Comparison of ENCODE assay signal across 10 cellular contexts in genomic region chr6:114989279-114989964, GRCh38.
DNase-seq lines count a peak whose midpoint lies in the region; ATAC-seq and TF ChIP-seq lines count a peak whose summit lies in the region.
"Had no signal": no experiment of that assay in that cellular context is flagged by ENCODE, and none has a peak within 500 bp of the region (broad histone marks: within the 10 kb centered on the region; RNA-seq: fewer than 3 reads in every experiment).

No MANE protein-coding gene starts in this region.

- H3K4me1 ChIP-seq in BLaER1 (peaks cover 20% of the 10 kb centered on the region), MM.1S (ENCODE audit: low read length) (no peaks in the 10 kb centered on the region)

- H3F3A ChIP-seq in MM.1S (ENCODE audit: insufficient read depth, low read length), result no peaks in the 10 kb centered on the region

- no peaks in the 10 kb centered on the region for H3K9me3 ChIP-seq in BLaER1
- H3K9me3 ChIP-seq in MM.1S (replicated peaks; ENCODE audit: insufficient read depth, low read length), result no peaks in the 10 kb centered on the region

- H3K27ac ChIP-seq in BLaER1, result no peak overlapping the region
- H3K27ac ChIP-seq in MM.1S (ENCODE audit: low read length), result no peak overlapping the region

- H3K4me3 ChIP-seq in BLaER1 (no peak overlapping the region), MM.1S (ENCODE audit: low read length) (no peak overlapping the region)

- no peak for TF ChIP-seq CTCF in MM.1S (IDR thresholded peaks at IDR 0.05; ENCODE audit: low read length)

- H3K36me3 ChIP-seq in BLaER1 (no peaks in the 10 kb centered on the region), MM.1S (replicated peaks; ENCODE audit: insufficient read depth, low read length) (no peaks in the 10 kb centered on the region)

- H4K20me1 ChIP-seq in BLaER1 (no peaks in the 10 kb centered on the region), MM.1S (ENCODE audit: insufficient read depth, low read length) (no peaks in the 10 kb centered on the region)

- H3K9me2 ChIP-seq in MM.1S (replicated peaks; ENCODE audit: insufficient read depth, low read length), result no peaks in the 10 kb centered on the region

- peak; percentile 24 for DNase-seq in HT1080 (ENCODE audit: low read depth)
- no peak for DNase-seq in OCI-M1 (lab: John Stamatoyannopoulos, UW)
- no peak for DNase-seq in amygdala (lab: John Stamatoyannopoulos, UW)
- no peak for DNase-seq in HT-29 (ENCODE audit: low spot score)
- no peak for DNase-seq in MM.1S
- DNase-seq: COR-L47; effector CD8-positive, alpha-beta T cell had no signal

- H3K4me2 ChIP-seq in BLaER1, result peak overlapping the region; percentile 45
- H3K4me2 ChIP-seq in MM.1S (ENCODE audit: low read depth, low read length), result no peak overlapping the region

- H3K27me3 ChIP-seq in BLaER1 (no peaks in the 10 kb centered on the region), MM.1S (replicated peaks; ENCODE audit: insufficient read depth, low read length) (no peaks in the 10 kb centered on the region)

- ATAC-seq in GM18861 (IDR thresholded peaks at IDR 0.05; ENCODE audit: unreplicated experiment), result peak; percentile 99
- ATAC-seq in HG02678 (IDR thresholded peaks at IDR 0.05; ENCODE audit: unreplicated experiment), result peak; percentile 100

- H2AFZ ChIP-seq in MM.1S (ENCODE audit: low read length), result no peak overlapping the region

- H3K9ac ChIP-seq in BLaER1, result no peak overlapping the region
- no peak overlapping the region for H3K9ac ChIP-seq in MM.1S (ENCODE audit: low read length)

- H3K79me2 ChIP-seq in MM.1S (ENCODE audit: low read length), result no peaks in the 10 kb centered on the region
